Comparison of ENCODE assay signal across 8 cellular contexts in genomic region chr22:23520875-23521441, GRCh38. TPM values are rescaled to one million over a fixed set of nuclear protein-coding genes. Genes with fewer than 3 reads are reported as not detected.
DNase-seq lines count a peak whose midpoint lies in the region; TF ChIP-seq lines count a peak whose summit lies in the region.

No MANE protein-coding gene starts in this region.

- H3K4me3 ChIP-seq in foreskin fibroblast (ENCODE audit: low read depth in 1 of 2, low read length in 2 of 2), result peak overlapping the region; percentile 51 to 55

- peak overlapping the region; percentile 68 for H3K4me3 Mint-ChIP-seq in osteocyte (ENCODE audit: unreplicated experiment)

- TF ChIP-seq CTCF in VCaP (conservative IDR thresholded peaks at IDR 0.05) (no peak), foreskin fibroblast (IDR thresholded peaks at IDR 0.05; ENCODE audit: low read depth, low read length) (no peak), osteocyte (IDR thresholded peaks at IDR 0.05) (no peak)

- H3K27ac ChIP-seq in VCaP, result peak overlapping the region; percentile 99

- no peaks in the 10 kb centered on the region for H3K36me3 Mint-ChIP-seq in osteocyte (ENCODE audit: unreplicated experiment)

- H3K9me3 Mint-ChIP-seq in osteocyte (ENCODE audit: unreplicated experiment), result no peaks in the 10 kb centered on the region

- DNase-seq in NCI-H82 (lab: John Stamatoyannopoulos, UW), result peak; percentile 60
- DNase-seq in NCI-H82 treated with DMSO at 0.1 percent for 48 hours (lab: John Stamatoyannopoulos, UW; ENCODE audit: unreplicated experiment), result no peak
- DNase-seq in foreskin fibroblast, result peak; percentile 6 to 39
- DNase-seq in osteocyte (ENCODE audit: extremely low spot score, unreplicated experiment), result no peak
- DNase-seq in NCI-H128 (lab: John Stamatoyannopoulos, UW; ENCODE audit: unreplicated experiment), result no peak
- DNase-seq in central memory CD4-positive, alpha-beta T cell, result no peak
- DNase-seq in HUDEP-2 (lab: John Stamatoyannopoulos, UW; ENCODE audit: unreplicated experiment in 76 of 76), result no peak

- H3K27me3 Mint-ChIP-seq in osteocyte (ENCODE audit: unreplicated experiment), result no peaks in the 10 kb centered on the region

- peak overlapping the region; percentile 99 for H3K27ac Mint-ChIP-seq in osteocyte (ENCODE audit: unreplicated experiment)

- peaks cover 28% of the 10 kb centered on the region for H3K4me1 Mint-ChIP-seq in osteocyte (ENCODE audit: unreplicated experiment)

RNA-seq across cellular contexts. Expression of gene IGLL1, which starts 59.1 kb away (rescaled TPM):
- total RNA-seq in osteocyte, result not detected in 2 replicates

Comparison
In these comparisons a context has a peak if more than half of its experiments do, and no peak if none do; other contexts are left out.
1. DNase-seq: peak in NCI-H82 (single experiment) and foreskin fibroblast (2 of 2); none in NCI-H82 treated with DMSO at 0.1 percent for 48 hours (single experiment), osteocyte (single experiment), NCI-H128 (single experiment), central memory CD4-positive, alpha-beta T cell (single experiment) and HUDEP-2 (0 of 76).